Comparison of ENCODE assay signal across 17 cellular contexts in genomic region chr7:107968449-107968848, GRCh38. TPM values are rescaled to one million over a fixed set of nuclear protein-coding genes. Genes with fewer than 3 reads are reported as not detected.
DNase-seq lines count a peak whose midpoint lies in the region; TF ChIP-seq lines count a peak whose summit lies in the region.
"Had no signal": no experiment of that assay in that cellular context is flagged by ENCODE, and none has a peak within 500 bp of the region (broad histone marks: within the 10 kb centered on the region; RNA-seq: fewer than 3 reads in every experiment).

No MANE protein-coding gene starts in this region.

- H3K4me1 ChIP-seq in left ventricle myocardium inferior (peaks cover 79% of the 10 kb centered on the region), hepatocyte (ENCODE audit: insufficient read depth) (peaks cover 16% of the 10 kb centered on the region), rectal smooth muscle tissue (ENCODE audit: control insufficient read depth, insufficient read depth, low read length) (peaks cover 9% of the 10 kb centered on the region), transverse colon (peaks cover 0 to 57% (median 19%) of the 10 kb centered on the region in 4 donors)

- 91% methylated on average over 3 of the region's 3 CpGs for WGBS in hepatocyte (ENCODE audit: low lambda C conversion rate, missing lambda C conversion rate)
- WGBS in transverse colon (ENCODE audit: low coverage in 1 of 2), 2 donors, result 66 to 78% methylated on average over 1 to 3 of the region's 3 CpGs

- H3K4me3 ChIP-seq in left ventricle myocardium inferior, result no peak overlapping the region
- H3K4me3 ChIP-seq in hepatocyte, result no peak overlapping the region
- H3K4me3 ChIP-seq in rectal smooth muscle tissue (ENCODE audit: low read length), result no peak overlapping the region
- no peak overlapping the region for H3K4me3 ChIP-seq in transverse colon
- H3K4me3 ChIP-seq: A549 had no signal

- H3K9me3 ChIP-seq in left ventricle myocardium inferior (replicated peaks) (no peaks in the 10 kb centered on the region), hepatocyte (ENCODE audit: low read depth) (no peaks in the 10 kb centered on the region), transverse colon (no peaks in the 10 kb centered on the region)
- H3K9me3 ChIP-seq: A549, Caco-2 had no signal

- no peak overlapping the region for H3K9ac ChIP-seq in rectal smooth muscle tissue (ENCODE audit: low read length)

- H3K36me3 ChIP-seq in left ventricle myocardium inferior (peaks cover 30% of the 10 kb centered on the region), hepatocyte (replicated peaks; ENCODE audit: insufficient read depth, low read depth) (peaks cover 4% of the 10 kb centered on the region), rectal smooth muscle tissue (ENCODE audit: control insufficient read depth, insufficient read depth, low read length) (peaks cover 15% of the 10 kb centered on the region), transverse colon (peaks cover 0 to 13% (median 6%) of the 10 kb centered on the region in 4 donors)

- H3K27me3 ChIP-seq in left ventricle myocardium inferior (ENCODE audit: low read depth) (no peaks in the 10 kb centered on the region), hepatocyte (no peaks in the 10 kb centered on the region), rectal smooth muscle tissue (ENCODE audit: control insufficient read depth, insufficient read depth, low read length) (no peaks in the 10 kb centered on the region), transverse colon (no peaks in the 10 kb centered on the region)

- TF ChIP-seq POLR2A in transverse colon (IDR thresholded peaks at IDR 0.05), result no peak

- TF ChIP-seq EP300 in transverse colon (IDR thresholded peaks at IDR 0.05; ENCODE audit: low read depth), result no peak

- no peak overlapping the region for H2AFZ ChIP-seq in hepatocyte

- DNase-seq in left ventricle myocardium inferior (no peak), cardiac septum (ENCODE audit: low spot score) (no peak), hepatocyte (ENCODE audit: low spot score) (no peak), transverse colon (no peak), nucleus accumbens (lab: John Stamatoyannopoulos, UW) (no peak), germinal center (ENCODE audit: low spot score) (no peak), GM10266 (ENCODE audit: extremely low spot score) (no peak)
- DNase-seq: AML-193; Caco-2; CD4-positive, alpha-beta T cell; DMS153; DMS79; GDM1; H9 had no signal

- peaks cover 4% of the 10 kb centered on the region for H4K20me1 ChIP-seq in hepatocyte (ENCODE audit: insufficient read depth, poor library complexity, severe bottlenecking)

- in situ Hi-C loops in transverse colon (cut with MboI; ENCODE audit: low pct_ligation_motif_present in 1 of 4, low pct_unique_long_range_greater_than_20kb in 1 of 4, low sequenced_read_pairs in 3 of 4), result no loop called here

- no peaks in the 10 kb centered on the region for H3K9me2 ChIP-seq in hepatocyte (replicated peaks; ENCODE audit: insufficient read depth)

- H3K79me2 ChIP-seq in hepatocyte, result peaks cover 38% of the 10 kb centered on the region

- TF ChIP-seq CTCF in left ventricle myocardium inferior (IDR thresholded peaks at IDR 0.05; ENCODE audit: borderline replicate concordance), result no peak
- no peak for TF ChIP-seq CTCF in hepatocyte (IDR thresholded peaks at IDR 0.05; ENCODE audit: poor library complexity)
- TF ChIP-seq CTCF in transverse colon (IDR thresholded peaks at IDR 0.05), result no peak
- TF ChIP-seq CTCF in GM10266 (IDR thresholded peaks at IDR 0.05; ENCODE audit: control insufficient read depth, insufficient read depth, low read depth, missing control alignments), result no peak

- intact Hi-C loops in left ventricle myocardium inferior (cut with micrococcal nuclease), result no loop called here
- intact Hi-C loops in cardiac septum (cut with DNase I), result loop anchor here (5.0 kb wide), 1 partner anchor 76 kb away; the partner anchor contains the start of gene DLD
- intact Hi-C loops in transverse colon (cut with DNase I; ENCODE audit: low total_unique reads), result no loop called here

- H3K4me2 ChIP-seq in hepatocyte, result no peak overlapping the region

- H3K27ac ChIP-seq in left ventricle myocardium inferior (replicated peaks) (peak overlapping the region; percentile 91), hepatocyte (peak overlapping the region; percentile 36), rectal smooth muscle tissue (ENCODE audit: low read depth, low read length) (peak overlapping the region; percentile 12), transverse colon (peak overlapping the region in 3 of 4 donors; percentile 5 to 22 (median 16))
- H3K27ac ChIP-seq: C4-2B had no signal

RNA-seq across cellular contexts. Expression of gene LAMB1, which starts 34.5 kb away (rescaled TPM):
- total RNA-seq in left ventricle myocardium inferior (60.0 TPM), cardiac septum (55.1 TPM), hepatocyte (323 and 355 TPM in 2 replicates), transverse colon (100 to 1,000 TPM in 2 of 4 donors, 10 to 100 TPM in 2; 54.2 to 119 (median 90.3) TPM)
- polyA plus RNA-seq in hepatocyte, result 284 and 329 TPM in 2 replicates
- total RNA-seq: CD4-positive, alpha-beta T cell had no signal

Comparison
In these comparisons a context has a peak if more than half of its experiments do, and no peak if none do; other contexts are left out.
1. H3K27ac ChIP-seq: peak in every context shown above with its lines; median percentile 91 in left ventricle myocardium inferior; 36 in hepatocyte; 16 in transverse colon; 12 in rectal smooth muscle tissue.